Comparison of ENCODE assay signal across 1 cellular context in the genomic region with DNA sequence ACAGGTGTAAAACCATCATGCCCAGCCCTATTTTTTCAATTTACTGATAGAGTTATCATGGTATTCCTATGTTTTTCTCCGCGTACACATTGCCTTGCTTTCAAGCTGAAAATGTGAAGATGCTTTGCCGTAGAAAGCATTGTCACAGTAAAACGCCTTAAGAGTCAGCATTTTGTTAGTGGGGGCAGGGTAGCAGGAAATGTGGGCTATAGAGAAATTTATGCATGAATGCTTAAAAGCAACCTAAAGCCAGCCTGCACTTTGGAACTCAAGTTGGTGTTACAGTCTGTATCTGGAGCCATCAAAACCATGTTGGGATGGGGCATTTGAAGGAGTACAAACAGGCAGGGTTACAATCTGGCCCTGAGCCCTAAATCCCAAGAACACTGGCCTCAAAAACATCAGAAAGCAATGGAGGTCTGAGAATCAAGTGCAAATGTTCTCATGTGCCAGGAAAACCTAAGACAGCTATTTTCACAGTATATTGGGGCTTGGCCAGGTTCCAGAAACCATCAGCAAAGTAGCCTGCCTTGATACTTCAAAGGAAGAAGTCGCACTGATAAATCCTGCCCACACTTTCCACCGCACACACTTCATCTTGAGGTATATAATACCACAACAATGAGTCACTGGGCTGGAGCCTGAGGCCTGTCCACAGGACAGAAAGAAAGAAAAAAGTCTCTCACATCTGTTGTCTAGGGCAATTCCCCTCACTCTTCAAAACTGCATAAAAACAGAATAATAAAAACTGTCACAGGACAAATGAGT.
TF ChIP-seq lines count a peak whose summit lies in the region.

No MANE protein-coding gene starts in this region.

TF ChIP-seq in IMR-90, 13 proteins besides CTCF, POLR2A, EP300 and RAD21:
- TF ChIP-seq BHLHE40 (IDR thresholded peaks at IDR 0.05; ENCODE audit: low read depth, low read length) (peak; percentile 67), MAZ (IDR thresholded peaks at IDR 0.05; ENCODE audit: borderline replicate concordance, low read depth, low read length) (no peak), RFX5 (IDR thresholded peaks at IDR 0.05; ENCODE audit: low read depth, low read length) (no peak), FOS (IDR thresholded peaks at IDR 0.05; ENCODE audit: low read depth, low read length) (peak; percentile 83), RCOR1 (IDR thresholded peaks at IDR 0.05; ENCODE audit: insufficient replicate concordance, low read length) (no peak), ELK1 (IDR thresholded peaks at IDR 0.05; ENCODE audit: borderline replicate concordance, low read depth, low read length) (no peak), MAFK (IDR thresholded peaks at IDR 0.05; ENCODE audit: low read depth, low read length) (peak; percentile 16; the same call in 1 of the 2 replicates), MXI1 (IDR thresholded peaks at IDR 0.05; ENCODE audit: borderline replicate concordance, low read depth, low read length) (no peak), NFE2L2 (IDR thresholded peaks at IDR 0.05; ENCODE audit: low read depth, low read length) (no peak), SMC3 (IDR thresholded peaks at IDR 0.05; ENCODE audit: low read depth, low read length) (no peak)
- TF ChIP-seq, protein P1, sequence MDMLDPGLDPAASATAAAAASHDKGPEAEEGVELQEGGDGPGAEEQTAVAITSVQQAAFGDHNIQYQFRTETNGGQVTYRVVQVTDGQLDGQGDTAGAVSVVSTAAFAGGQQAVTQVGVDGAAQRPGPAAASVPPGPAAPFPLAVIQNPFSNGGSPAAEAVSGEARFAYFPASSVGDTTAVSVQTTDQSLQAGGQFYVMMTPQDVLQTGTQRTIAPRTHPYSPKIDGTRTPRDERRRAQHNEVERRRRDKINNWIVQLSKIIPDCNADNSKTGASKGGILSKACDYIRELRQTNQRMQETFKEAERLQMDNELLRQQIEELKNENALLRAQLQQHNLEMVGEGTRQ (IDR thresholded peaks at IDR 0.05; ENCODE audit: low read depth, low read length): no peak
